Comparison of ENCODE assay signal across 17 cellular contexts in genomic region chr1:78078358-78078757, GRCh38. TPM values are rescaled to one million over a fixed set of nuclear protein-coding genes. Genes with fewer than 3 reads are reported as not detected.
"Had no signal": no experiment of that assay in that cellular context is flagged by ENCODE, and none has a peak within 500 bp of the region (broad histone marks: within the 10 kb centered on the region; RNA-seq: fewer than 3 reads in every experiment).

No MANE protein-coding gene starts in this region.

- H3K27ac Mint-ChIP-seq: activated B cell treated with CpG ODN at 0.5 μM for 24 hours; activated CD4-positive, alpha-beta memory T cell treated with anti-CD3 and anti-CD28 coated beads for 36 hours; activated naive CD8-positive, alpha-beta T cell treated with anti-CD3 and anti-CD28 coated beads for 36 hours; naive thymus-derived CD8-positive, alpha-beta T cell; T-cell had no signal

- H3K27me3 ChIP-seq: body of pancreas, colonic mucosa, esophagus squamous epithelium, tibial artery had no signal

- DNase-seq: activated B cell treated with CpG ODN at 0.5 μM for 24 hours; activated CD4-positive, alpha-beta memory T cell treated with anti-CD3 and anti-CD28 coated beads for 36 hours; activated CD4-positive, alpha-beta T cell treated with anti-CD3 and anti-CD28 coated beads for 4 hours; activated naive CD8-positive, alpha-beta T cell treated with anti-CD3 and anti-CD28 coated beads for 36 hours; activated T-cell treated with anti-CD3 and anti-CD28 coated beads for 4 hours; amygdala; body of pancreas; central memory CD4-positive, alpha-beta T cell; colonic mucosa; esophagus squamous epithelium; hippocampal formation; mesendoderm; naive thymus-derived CD8-positive, alpha-beta T cell; stimulated activated naive CD4-positive, alpha-beta T cell treated with Interleukin-2 at 50 U/mL for 16 hours; T-cell; tibial artery had no signal

- FAIRE-seq: islet of Langerhans had no signal

- H3K27ac ChIP-seq: body of pancreas, colonic mucosa had no signal

- ATAC-seq: body of pancreas; naive thymus-derived CD8-positive, alpha-beta T cell; T-cell had no signal

- H3K9me3 ChIP-seq: body of pancreas, colonic mucosa, esophagus squamous epithelium, tibial artery had no signal

- H3K36me3 ChIP-seq: colonic mucosa, esophagus squamous epithelium, tibial artery had no signal

- H3K4me1 ChIP-seq: colonic mucosa had no signal

- H3K4me3 ChIP-seq: body of pancreas, colonic mucosa, esophagus squamous epithelium, tibial artery had no signal

- H3K4me3 Mint-ChIP-seq: activated B cell treated with CpG ODN at 0.5 μM for 24 hours; activated CD4-positive, alpha-beta memory T cell treated with anti-CD3 and anti-CD28 coated beads for 36 hours; activated naive CD8-positive, alpha-beta T cell treated with anti-CD3 and anti-CD28 coated beads for 36 hours; naive thymus-derived CD8-positive, alpha-beta T cell; T-cell had no signal

- H3K9me3 Mint-ChIP-seq: activated B cell treated with CpG ODN at 0.5 μM for 24 hours; activated CD4-positive, alpha-beta memory T cell treated with anti-CD3 and anti-CD28 coated beads for 36 hours; activated naive CD8-positive, alpha-beta T cell treated with anti-CD3 and anti-CD28 coated beads for 36 hours; T-cell had no signal

- H3K27me3 Mint-ChIP-seq: activated CD4-positive, alpha-beta memory T cell treated with anti-CD3 and anti-CD28 coated beads for 36 hours; activated naive CD8-positive, alpha-beta T cell treated with anti-CD3 and anti-CD28 coated beads for 36 hours; T-cell had no signal

- H3K36me3 Mint-ChIP-seq: activated CD4-positive, alpha-beta memory T cell treated with anti-CD3 and anti-CD28 coated beads for 36 hours; activated naive CD8-positive, alpha-beta T cell treated with anti-CD3 and anti-CD28 coated beads for 36 hours; naive thymus-derived CD8-positive, alpha-beta T cell; T-cell had no signal

RNA-seq across cellular contexts. Expression of gene GIPC2, which starts 32.6 kb away (rescaled TPM):
- total RNA-seq: activated B cell treated with CpG ODN at 0.5 μM for 24 hours had no signal
